In genomic region chr9:130174920-130175321, GRCh38 we compare ENCODE assay signal across 13 cellular contexts. TPM values are rescaled to one million over a fixed set of nuclear protein-coding genes. Genes with fewer than 3 reads are reported as not detected.
DNase-seq lines count a peak whose midpoint lies in the region; ATAC-seq and TF ChIP-seq lines count a peak whose summit lies in the region.
"Had no signal": no experiment of that assay in that cellular context is flagged by ENCODE, and none has a peak within 500 bp of the region (broad histone marks: within the 10 kb centered on the region; RNA-seq: fewer than 3 reads in every experiment).

No MANE protein-coding gene starts in this region.

- H3K27ac Mint-ChIP-seq in neural crest cell (ENCODE audit: unreplicated experiment), result no peak overlapping the region

- H3K4me3 Mint-ChIP-seq in neural crest cell, result peak overlapping the region; percentile 94

- peaks cover 22% of the 10 kb centered on the region for H3K4me1 Mint-ChIP-seq in neural crest cell

- WGBS in aorta, 2 donors, result 8 to 12% methylated on average over 8 of the region's 8 CpGs

- H3K27me3 ChIP-seq in right atrium auricular region (no peaks in the 10 kb centered on the region), left ventricle myocardium inferior (ENCODE audit: low read depth) (peaks cover 17% of the 10 kb centered on the region), dorsolateral prefrontal cortex (no peaks in the 10 kb centered on the region), aorta (ENCODE audit: control insufficient read depth in 1 of 2, insufficient read depth in 2 of 2, low read length in 1 of 2) (no peaks in the 10 kb centered on the region)
- H3K27me3 ChIP-seq: MG63 had no signal

- H3K27ac ChIP-seq in right atrium auricular region (peak overlapping the region; percentile 16 to 59), left ventricle myocardium inferior (replicated peaks) (no peak overlapping the region), dorsolateral prefrontal cortex (peak overlapping the region in 48 of 59 donors; percentile 1 to 93 (median 70)), aorta (ENCODE audit: low read depth in 1 of 2, low read length in 2 of 2) (peak overlapping the region; percentile 14 to 62)
- H3K27ac ChIP-seq: skin epidermis had no signal

- intact Hi-C loops in left ventricle myocardium inferior (cut with micrococcal nuclease) (no loop called here), dorsolateral prefrontal cortex (cut with DNase I) (loop anchor here (5.0 kb wide), 2 partner anchors 38 to 62 kb away; no protein-coding TSS in a partner anchor), aorta (cut with DNase I) (loop anchor here (5.0 kb wide), 3 partner anchors 32 to 62 kb away; no protein-coding TSS in a partner anchor)

- H3K9me3 ChIP-seq in right atrium auricular region, result no peaks in the 10 kb centered on the region
- H3K9me3 ChIP-seq in left ventricle myocardium inferior (replicated peaks), result no peaks in the 10 kb centered on the region
- H3K9me3 ChIP-seq in aorta (ENCODE audit: control insufficient read depth, low read length), result no peaks in the 10 kb centered on the region
- H3K9me3 ChIP-seq: MG63 had no signal

- H3K9me3 Mint-ChIP-seq in neural crest cell, result no peaks in the 10 kb centered on the region

- peaks cover 2% of the 10 kb centered on the region for H3K36me3 Mint-ChIP-seq in neural crest cell (ENCODE audit: low read depth)

- TF ChIP-seq CTCF in right atrium auricular region (IDR thresholded peaks at IDR 0.05) (no peak), left ventricle myocardium inferior (IDR thresholded peaks at IDR 0.05; ENCODE audit: borderline replicate concordance) (no peak), dorsolateral prefrontal cortex (IDR thresholded peaks at IDR 0.05 in 54 of 56, conservative IDR thresholded peaks at IDR 0.05 in 2 of 56; ENCODE audit: low read depth in 1 of 56, partially characterized antibody in 56 of 56) (no peak), neural crest cell (conservative IDR thresholded peaks at IDR 0.05) (no peak)

- DNase-seq in right atrium auricular region (ENCODE audit: low spot score) (no peak), left ventricle myocardium inferior (no peak), dorsolateral prefrontal cortex (no peak), neural crest cell (ENCODE audit: low read depth, low spot score) (no peak), aorta (peak; percentile 82 to 92), HCEC 1CT (no peak)
- no peak for DNase-seq in activated CD4-positive, alpha-beta T cell treated with anti-CD3 and anti-CD28 coated beads, Interleukin-2, amount 50 U/mL, for 4 hours
- DNase-seq: activated CD4-positive, alpha-beta T cell treated with anti-CD3 and anti-CD28 coated beads, Interleukin-2, amount 50 U/mL, for 48 hours; MG63; NCI-H2107; T-helper 9 cell had no signal

- no peaks in the 10 kb centered on the region for H3K36me3 ChIP-seq in right atrium auricular region
- H3K36me3 ChIP-seq in left ventricle myocardium inferior, result no peaks in the 10 kb centered on the region
- H3K36me3 ChIP-seq in aorta (ENCODE audit: control insufficient read depth in 1 of 2, insufficient read depth in 2 of 2, low read length in 1 of 2), result no peaks in the 10 kb centered on the region
- H3K36me3 ChIP-seq: MG63 had no signal

- H3K4me3 ChIP-seq in right atrium auricular region (no peak overlapping the region), left ventricle myocardium inferior (no peak overlapping the region), dorsolateral prefrontal cortex (peak overlapping the region in 35 of 59 donors; percentile 11 to 80 (median 68)), aorta (ENCODE audit: low read length in 2 of 2) (no peak overlapping the region)
- H3K4me3 ChIP-seq: MG63, skin epidermis had no signal

- H3K27me3 Mint-ChIP-seq in neural crest cell (ENCODE audit: low read depth), result no peaks in the 10 kb centered on the region

- peak; percentile 71 for ATAC-seq in aorta (ENCODE audit: low FRiP score)
- ATAC-seq in HG02798 (IDR thresholded peaks at IDR 0.05; ENCODE audit: poor library complexity, unreplicated experiment), result no peak

- H3K4me1 ChIP-seq in right atrium auricular region (peaks cover 0 to 22% of the 10 kb centered on the region in 2 donors), left ventricle myocardium inferior (peaks cover 16% of the 10 kb centered on the region), aorta (ENCODE audit: control insufficient read depth in 1 of 2, insufficient read depth in 2 of 2, low read length in 2 of 2) (peaks cover 0 to 5% of the 10 kb centered on the region in 2 donors)

RNA-seq across cellular contexts. Expression of gene NCS1, which starts 2.7 kb away (rescaled TPM):
- 10 to 100 TPM in 1 of 2 donors, 1 to 10 TPM in 1; 4.5 to 26.1 TPM for total RNA-seq in right atrium auricular region
- total RNA-seq in left ventricle myocardium inferior, result 6.1 TPM
- total RNA-seq in dorsolateral prefrontal cortex, result 100 to 1,000 TPM; 134 to 718 (median 501) TPM
- 60.1 and 67.8 TPM in 2 replicates for total RNA-seq in neural crest cell
- total RNA-seq in aorta, result 100 to 1,000 TPM in 1 of 2 donors, 10 to 100 TPM in 1; 72.1 to 171 TPM
- polyA plus RNA-seq in aorta, result 10 to 100 TPM; 21.3 to 22.8 TPM

Comparison
In these comparisons a context has a peak if more than half of its experiments do, and no peak if none do; other contexts are left out.
1. DNase-seq: peak in aorta (2 of 2); none in right atrium auricular region (single experiment), left ventricle myocardium inferior (single experiment), dorsolateral prefrontal cortex (0 of 10), neural crest cell (single experiment), HCEC 1CT (single experiment) and activated CD4-positive, alpha-beta T cell treated with anti-CD3 and anti-CD28 coated beads, Interleukin-2, amount 50 U/mL, for 4 hours (0 of 2).
2. H3K4me3 ChIP-seq: peak in dorsolateral prefrontal cortex (35 of 59); none in right atrium auricular region (0 of 2), left ventricle myocardium inferior (single experiment) and aorta (0 of 2).